2 cellular contexts compared by ENCODE assay signal in genomic region chr14:52550661-52551060, GRCh38.
TF ChIP-seq lines count a peak whose summit lies in the region.

No MANE protein-coding gene starts in this region.

TF ChIP-seq in K562, 482 proteins besides CTCF, POLR2A, EP300 and RAD21:
- no peak for TF ChIP-seq ZNF395 (CRISPR knock-in tag; IDR thresholded peaks at IDR 0.05)

TF ChIP-seq in neural cell, 6 proteins besides CTCF, POLR2A, EP300 and RAD21:
- TF ChIP-seq REST (IDR thresholded peaks at IDR 0.05; ENCODE audit: borderline replicate concordance) (peak; percentile 35), POLR2AphosphoS5 (IDR thresholded peaks at IDR 0.05) (no peak)
TF ChIP-seq in neural cell: peak in this region for 1.
